Comparison of ENCODE assay signal across 10 cellular contexts in the genomic region with DNA sequence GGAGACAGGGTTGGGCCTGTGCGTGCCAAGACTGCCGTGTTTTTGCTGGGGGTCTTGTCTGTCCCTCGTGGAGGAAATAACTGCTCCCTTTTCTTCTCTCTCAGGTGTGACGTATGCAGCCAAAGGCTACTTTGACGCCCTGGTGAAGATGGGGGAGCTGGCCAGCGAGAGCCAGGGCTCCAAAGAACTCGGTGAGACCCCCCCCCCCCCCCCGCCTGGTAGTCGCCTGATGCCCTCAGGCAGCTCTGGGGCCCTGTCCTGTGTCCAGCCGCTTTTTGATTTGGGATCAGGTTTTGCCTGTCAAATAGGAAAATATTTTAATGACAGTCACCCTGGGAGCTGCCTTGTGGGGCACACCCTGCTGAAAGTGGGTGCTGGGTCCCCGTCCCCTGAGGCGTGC. TPM values are rescaled to one million over a fixed set of nuclear protein-coding genes. Genes with fewer than 3 reads are reported as not detected.
DNase-seq lines count a peak whose midpoint lies in the region; ATAC-seq, FAIRE-seq and TF ChIP-seq lines count a peak whose summit lies in the region.
"Had no signal": no experiment of that assay in that cellular context is flagged by ENCODE, and none has a peak within 500 bp of the region (broad histone marks: within the 10 kb centered on the region; RNA-seq: fewer than 3 reads in every experiment).

No MANE protein-coding gene starts in this region.

- DNase-seq in SK-N-MC (ENCODE audit: low read depth, low spot score) (no peak), H1 (ENCODE audit: low read depth in 1 of 2, low spot score in 2 of 2) (no peak), tibial nerve (ENCODE audit: low spot score in 2 of 2) (no peak), putamen (ENCODE audit: low spot score) (no peak), pons (ENCODE audit: low spot score) (no peak), T-helper 17 cell (no peak)
- DNase-seq: MM.1S had no signal

- no peak overlapping the region for H3K23ac ChIP-seq in H1 (ENCODE audit: insufficient read length)

- H3K27me3 ChIP-seq in H1 (replicated peaks in 1 of 4; ENCODE audit: control insufficient read depth in 3 of 4, extremely low read depth in 1 of 4, insufficient read depth in 3 of 4, low read length in 3 of 4) = no peaks in the 10 kb centered on the region
- no peaks in the 10 kb centered on the region for H3K27me3 ChIP-seq in tibial nerve

- H3K9ac ChIP-seq in SK-N-MC (ENCODE audit: insufficient read length) (peak overlapping the region; percentile 64), H1 (replicated peaks in 1 of 4; ENCODE audit: extremely low read depth in 1 of 4, low read depth in 3 of 4, low read length in 3 of 4) (no peak overlapping the region)

- H2BK20ac ChIP-seq in H1 (ENCODE audit: low read length) = no peak overlapping the region

- TF ChIP-seq EP300 in H1 (IDR thresholded peaks at IDR 0.05; ENCODE audit: borderline replicate concordance in 1 of 2, low read depth in 2 of 2, low read length in 2 of 2) (no peak), tibial nerve (IDR thresholded peaks at IDR 0.05) (no peak)

- no peaks in the 10 kb centered on the region for H3K36me3 ChIP-seq in SK-N-MC (ENCODE audit: insufficient read depth, low read length)
- H3K36me3 ChIP-seq in H1 (ENCODE audit: control insufficient read depth in 2 of 4, insufficient read depth in 4 of 4, low read length in 3 of 4) = no peaks in the 10 kb centered on the region
- peaks cover 0 to 32% (median 0%) of the 10 kb centered on the region in 3 donors for H3K36me3 ChIP-seq in tibial nerve

- no peaks in the 10 kb centered on the region for H3K79me2 ChIP-seq in H1 (ENCODE audit: control insufficient read depth in 1 of 2, insufficient read depth in 2 of 2, low read length in 2 of 2)

- H2BK15ac ChIP-seq in H1 (ENCODE audit: low read length) = no peak overlapping the region

- no peak overlapping the region for H2BK12ac ChIP-seq in H1 (ENCODE audit: low read depth, low read length)

- no peak for FAIRE-seq in H1 (lab: Jason Lieb, UNC)
- FAIRE-seq: islet of Langerhans had no signal

- H3K27me3 Mint-ChIP-seq in nephron (ENCODE audit: low read depth) (no peaks in the 10 kb centered on the region), T-helper 17 cell (no peaks in the 10 kb centered on the region)

- TF ChIP-seq CTCF in H1 (IDR thresholded peaks at IDR 0.05; ENCODE audit: control extremely low read depth in 1 of 3, insufficient read depth in 1 of 3, low read depth in 1 of 3, low read length in 3 of 3) = no peak
- no peak for TF ChIP-seq CTCF in nephron (IDR thresholded peaks at IDR 0.05; ENCODE audit: unreplicated experiment in 3 of 3)
- no peak for TF ChIP-seq CTCF in tibial nerve (IDR thresholded peaks at IDR 0.05)

- no peak for TF ChIP-seq RAD21 in H1 (IDR thresholded peaks at IDR 0.05 in 1 of 2, conservative IDR thresholded peaks at IDR 0.05 in 1 of 2; ENCODE audit: low read depth in 2 of 2, low read length in 2 of 2)

- H3K27ac ChIP-seq in SK-N-MC (peak overlapping the region; percentile 80), H1 (ENCODE audit: low read depth, low read length) (no peak overlapping the region), tibial nerve (peak overlapping the region; percentile 69 to 95 (median 90))

- no peak for ATAC-seq in T-helper 17 cell
- ATAC-seq: WTC11 had no signal

- H3K14ac ChIP-seq in H1 (ENCODE audit: insufficient read length) = no peak overlapping the region

- H4K91ac ChIP-seq in H1 (replicated peaks; ENCODE audit: insufficient read length, low read length) = no peak overlapping the region

- CTCF ChIA-PET in H1 (lab: Charles Lee; ENCODE audit: partially characterized antibody) = interaction anchor here (0.6 to 5.0 kb wide), 6 partner anchors 12 to 429 kb away, joined by 3 to 21 read pairs (median 4); no protein-coding TSS in a partner anchor

- H3K9me3 Mint-ChIP-seq in nephron = no peaks in the 10 kb centered on the region
- H3K9me3 Mint-ChIP-seq: WTC11 had no signal

- H3K36me3 Mint-ChIP-seq in nephron (ENCODE audit: low read depth) (peaks cover 33% of the 10 kb centered on the region), T-helper 17 cell (ENCODE audit: low read depth) (peaks cover 2% of the 10 kb centered on the region)
- H3K36me3 Mint-ChIP-seq: WTC11 had no signal

- 90% methylated on average over 12 of the region's 12 CpGs; no CpG with 5 or more reads in 1 of the 2 experiments for WGBS in H1 (ENCODE audit: extremely low coverage in 1 of 2, insufficient coverage in 1 of 2, insufficient read length in 1 of 2, insufficient replicate concordance in 2 of 2, low coverage in 1 of 2, low lambda C conversion rate in 2 of 2, missing lambda C conversion rate in 1 of 2), 2 experiments
- WGBS in tibial nerve, 2 donors = 79 to 82% methylated on average over 8 to 12 of the region's 12 CpGs

- no peak overlapping the region for H3K4me2 ChIP-seq in H1 (ENCODE audit: insufficient read depth in 1 of 2, low read depth in 2 of 2, low read length in 2 of 2)

- H3K9me3 ChIP-seq in SK-N-MC (ENCODE audit: low read depth, low read length) = no peaks in the 10 kb centered on the region
- no peaks in the 10 kb centered on the region for H3K9me3 ChIP-seq in H1 (ENCODE audit: insufficient read depth in 2 of 2, low read depth in 1 of 2, low read length in 1 of 2)
- H3K9me3 ChIP-seq in tibial nerve = no peaks in the 10 kb centered on the region
- no peaks in the 10 kb centered on the region for H3K9me3 ChIP-seq in T-helper 17 cell (ENCODE audit: control insufficient read depth, low read length, poor library complexity, severe bottlenecking)

- no peak overlapping the region for H4K5ac ChIP-seq in H1 (ENCODE audit: insufficient read length, low read depth, low read length)

- no peaks in the 10 kb centered on the region for H3K4me1 ChIP-seq in H1 (replicated peaks in 1 of 4; ENCODE audit: control insufficient read depth in 3 of 4, insufficient read depth in 4 of 4, low read length in 3 of 4)
- H3K4me1 ChIP-seq in tibial nerve = peaks cover 0 to 53% (median 11%) of the 10 kb centered on the region in 4 donors

- H2AK5ac ChIP-seq in H1 (ENCODE audit: low read depth, low read length) = no peak overlapping the region

- no peak overlapping the region for H3K4me3 Mint-ChIP-seq in nephron
- no peak overlapping the region for H3K4me3 Mint-ChIP-seq in T-helper 17 cell
- H3K4me3 Mint-ChIP-seq: WTC11 had no signal

- H4K8ac ChIP-seq in H1 (ENCODE audit: extremely low read depth, insufficient read depth, low read length) = no peak overlapping the region

- H3K27ac Mint-ChIP-seq in nephron = peak overlapping the region; percentile 85 to 92 (median 91)
- no peak overlapping the region for H3K27ac Mint-ChIP-seq in T-helper 17 cell

- H2BK120ac ChIP-seq in H1 (replicated peaks; ENCODE audit: low read depth, low read length) = no peak overlapping the region

- TF ChIP-seq POLR2A in H1 (IDR thresholded peaks at IDR 0.05; ENCODE audit: control extremely low read depth in 1 of 2, low read depth in 2 of 2, low read length in 2 of 2) (no peak), tibial nerve (IDR thresholded peaks at IDR 0.05) (no peak)

- POLR2A ChIA-PET in H1 (lab: Charles Lee; ENCODE audit: partially characterized antibody) = interaction anchor here (0.6 to 1.6 kb wide), 6 partner anchors 9 to 497 kb away, joined by 3 to 4 read pairs (median 3); a partner anchor contains a TSS

- no peak overlapping the region for H3K18ac ChIP-seq in H1 (ENCODE audit: extremely low read depth, low read length)

- H3K4me1 Mint-ChIP-seq in nephron = peaks cover 26% of the 10 kb centered on the region
- peaks cover 6% of the 10 kb centered on the region for H3K4me1 Mint-ChIP-seq in T-helper 17 cell

- H2BK5ac ChIP-seq in H1 (ENCODE audit: low read depth, low read length) = peak overlapping the region; percentile 52; the same call in 1 of the 2 replicates

- H3K23me2 ChIP-seq in H1 (ENCODE audit: low read depth, low read length) = no peaks in the 10 kb centered on the region

- no peak overlapping the region for H2AFZ ChIP-seq in H1 (ENCODE audit: low read length)

- H3K4me3 ChIP-seq in SK-N-MC (no peak overlapping the region), H1 (ENCODE audit: extremely low read depth in 1 of 4, insufficient read depth in 2 of 4, low read depth in 3 of 4, low read length in 4 of 4) (no peak overlapping the region), tibial nerve (no peak overlapping the region)

- no peak overlapping the region for H3K56ac ChIP-seq in H1 (replicated peaks; ENCODE audit: insufficient read length, low read depth, low read length)

- no peaks in the 10 kb centered on the region; the same call in 1 of the 2 replicates for H3K79me1 ChIP-seq in H1 (ENCODE audit: low read depth, low read length)

- H3K4ac ChIP-seq in H1 (replicated peaks; ENCODE audit: insufficient read length, low read depth, low read length) = no peak overlapping the region

- H4K20me1 ChIP-seq in H1 (replicated peaks in 1 of 2; ENCODE audit: control insufficient read depth in 1 of 2, insufficient read depth in 2 of 2, low read length in 2 of 2) = peaks cover 0 to 3% of the 10 kb centered on the region in 2 experiments

TF ChIP-seq in H1, 55 proteins besides CTCF, POLR2A, EP300 and RAD21 (continues in another document):
- no peak for TF ChIP-seq NANOG (IDR thresholded peaks at IDR 0.05; ENCODE audit: insufficient read depth, low read depth, low read length, poor library complexity, severe bottlenecking)
- TF ChIP-seq, protein P1, sequence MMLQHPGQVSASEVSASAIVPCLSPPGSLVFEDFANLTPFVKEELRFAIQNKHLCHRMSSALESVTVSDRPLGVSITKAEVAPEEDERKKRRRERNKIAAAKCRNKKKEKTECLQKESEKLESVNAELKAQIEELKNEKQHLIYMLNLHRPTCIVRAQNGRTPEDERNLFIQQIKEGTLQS (IDR thresholded peaks at IDR 0.05; ENCODE audit: insufficient read depth, low read depth, low read length) = no peak
- TF ChIP-seq ASH2L (IDR thresholded peaks at IDR 0.05; ENCODE audit: low read length) = no peak
- no peak for TF ChIP-seq KDM1A (IDR thresholded peaks at IDR 0.05; ENCODE audit: borderline replicate concordance, low read length)
- TF ChIP-seq, protein P2, sequence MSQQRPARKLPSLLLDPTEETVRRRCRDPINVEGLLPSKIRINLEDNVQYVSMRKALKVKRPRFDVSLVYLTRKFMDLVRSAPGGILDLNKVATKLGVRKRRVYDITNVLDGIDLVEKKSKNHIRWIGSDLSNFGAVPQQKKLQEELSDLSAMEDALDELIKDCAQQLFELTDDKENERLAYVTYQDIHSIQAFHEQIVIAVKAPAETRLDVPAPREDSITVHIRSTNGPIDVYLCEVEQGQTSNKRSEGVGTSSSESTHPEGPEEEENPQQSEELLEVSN (IDR thresholded peaks at IDR 0.05) = no peak

RNA-seq across cellular contexts. Expression of a gene that starts 22.8 kb away (rescaled TPM):
- 18.4 and 22.8 TPM in 2 replicates for total RNA-seq in H1 (2021; fragmentation: NEBNext Ultra II Directional; extraction: Animal tissue kit (Norgen Biotek cat#: 25700))
- polyA plus RNA-seq in H1 (2011; rRNA removed) = 10.0 and 19.8 TPM in 2 replicates
- polyA plus RNA-seq in H1 (2011; cell fraction: cytosol; rRNA removed) = 8.2 TPM
- polyA plus RNA-seq in H1 (2011; cell fraction: nucleus; rRNA removed) = 25.9 TPM
- polyA plus RNA-seq in H1 (2012, experiment 1 of 2) = 12.1 to 15.1 TPM (median 14.9 TPM) in 4 replicates
- 15.4 TPM for polyA plus RNA-seq in H1 (2012, experiment 2 of 2)
- 12.5 TPM for polyA plus RNA-seq in H1 (2013, experiment 1 of 2)
- polyA plus RNA-seq in H1 (2013, experiment 2 of 2) = 11.0 TPM
- polyA minus RNA-seq in H1 (2011; rRNA and poly(A)+ RNA removed) = 9.6 and 11.6 TPM in 2 replicates
- polyA minus RNA-seq in H1 (2011; cell fraction: cytosol; rRNA and poly(A)+ RNA removed) = 15.8 TPM
- polyA minus RNA-seq in H1 (2011; cell fraction: nucleus; rRNA and poly(A)+ RNA removed) = 25.5 TPM
- total RNA-seq in tibial nerve (10 to 100 TPM; 49.5 to 81.2 (median 66.9) TPM), T-helper 17 cell (10 to 100 TPM; 11.0 to 13.9 TPM)
